In the genomic region with DNA sequence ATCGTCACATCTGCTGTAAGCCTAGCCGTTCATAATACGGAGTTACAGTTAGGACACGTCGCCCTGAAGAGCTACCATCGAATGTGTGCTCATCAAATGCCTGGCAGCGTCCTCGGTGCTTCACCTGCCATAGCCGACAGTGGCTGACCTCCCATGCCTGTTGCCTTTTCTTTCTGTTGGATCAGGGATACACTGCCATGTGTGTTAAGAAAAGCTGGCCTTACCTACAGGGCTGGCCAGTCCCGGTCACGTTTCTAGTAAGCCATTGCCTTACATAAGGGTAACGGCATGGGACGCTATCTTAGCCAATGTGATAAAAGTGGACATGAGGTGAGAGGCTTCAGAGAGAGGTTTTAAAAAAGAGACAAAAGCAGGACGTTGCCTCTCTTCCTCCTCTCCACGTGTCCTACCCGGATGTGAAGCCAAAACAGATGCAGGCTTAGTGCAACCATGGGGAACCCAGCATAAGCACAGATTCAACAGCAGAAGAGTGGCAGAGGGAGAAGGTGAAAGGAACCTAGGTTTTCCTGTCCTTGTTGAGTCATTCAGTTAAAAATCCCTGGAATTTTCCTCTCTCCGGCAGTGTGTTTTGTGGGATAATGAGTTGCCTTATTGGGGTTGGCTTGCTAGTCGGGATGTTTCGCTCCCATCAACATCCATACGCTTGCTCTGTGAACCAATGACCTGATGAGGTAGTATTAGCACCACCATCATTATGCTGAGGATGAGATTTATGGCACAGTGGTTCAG, we compare ENCODE assay signal across 18 cellular contexts.
A peak's percentile ranks its signal among the peaks of the same experiment; 100 is the strongest.
DNase-seq lines count a peak whose midpoint lies in the region; ATAC-seq and TF ChIP-seq lines count a peak whose summit lies in the region.
"Had no signal": no experiment of that assay in that cellular context is flagged by ENCODE, and none has a peak within 500 bp of the region (broad histone marks: within the 10 kb centered on the region; RNA-seq: fewer than 3 reads in every experiment).

No MANE protein-coding gene starts in this region.

- H3K4me3 ChIP-seq in mesendoderm (ENCODE audit: low read length) (no peak overlapping the region), upper lobe of right lung (no peak overlapping the region)

- DNase-seq in cardiac septum (ENCODE audit: low spot score): peak; percentile 57
- DNase-seq in left ventricle myocardium superior: no peak
- DNase-seq in endothelial cell (ENCODE audit: low spot score): peak; percentile 32
- DNase-seq in mesendoderm: peak; percentile 67
- peak; percentile 30 for DNase-seq in upper lobe of right lung
- no peak for DNase-seq in NCI-H187 (lab: John Stamatoyannopoulos, UW)
- no peak for DNase-seq in activated CD8-positive, alpha-beta T cell treated with anti-CD3 and anti-CD28 coated beads for 36 hours
- DNase-seq: 8988T; ACHN; C1 segment of cervical spinal cord; Calu3; CD4-positive, alpha-beta T cell; DMS 273 treated with DMSO at 0.1 percent for 48 hours; IMR-90 had no signal

- no peak overlapping the region for H4K8ac ChIP-seq in mesendoderm (ENCODE audit: low read depth, low read length)

- ATAC-seq in left ventricle myocardium superior (no peak), upper lobe of right lung (no peak), HG02852 (IDR thresholded peaks at IDR 0.05; ENCODE audit: unreplicated experiment) (no peak)
- ATAC-seq in activated CD8-positive, alpha-beta T cell treated with anti-CD3 and anti-CD28 coated beads for 36 hours: no peak
- ATAC-seq: HCT116 had no signal

- H3K56ac ChIP-seq in mesendoderm (ENCODE audit: low read length): no peak overlapping the region

- CTCF ChIA-PET in activated CD8-positive, alpha-beta T cell treated with anti-CD3 and anti-CD28 coated beads for 36 hours (lab: Charles Lee): no interaction called here

- H3K4ac ChIP-seq in mesendoderm (ENCODE audit: low read depth, low read length): no peak overlapping the region

- peaks cover 6% of the 10 kb centered on the region for H3K27me3 Mint-ChIP-seq in endothelial cell (ENCODE audit: unreplicated experiment)
- H3K27me3 Mint-ChIP-seq in activated CD8-positive, alpha-beta T cell treated with anti-CD3 and anti-CD28 coated beads for 36 hours: peaks cover 7% of the 10 kb centered on the region

- H3K9me3 Mint-ChIP-seq in endothelial cell (ENCODE audit: unreplicated experiment): no peaks in the 10 kb centered on the region
- H3K9me3 Mint-ChIP-seq in activated CD8-positive, alpha-beta T cell treated with anti-CD3 and anti-CD28 coated beads for 36 hours: no peaks in the 10 kb centered on the region
- H3K9me3 Mint-ChIP-seq: CD4-positive, alpha-beta T cell had no signal

- H3K36me3 Mint-ChIP-seq in endothelial cell (ENCODE audit: low read depth, unreplicated experiment): no peaks in the 10 kb centered on the region
- no peaks in the 10 kb centered on the region for H3K36me3 Mint-ChIP-seq in activated CD8-positive, alpha-beta T cell treated with anti-CD3 and anti-CD28 coated beads for 36 hours (ENCODE audit: low read depth)

- H2BK120ac ChIP-seq in mesendoderm (ENCODE audit: low read depth, low read length): no peak overlapping the region

- H3K18ac ChIP-seq in mesendoderm (ENCODE audit: low read length): no peak overlapping the region

- H3K36me3 ChIP-seq in mesendoderm (ENCODE audit: control insufficient read depth, insufficient read depth, low read length) (no peaks in the 10 kb centered on the region), upper lobe of right lung (no peaks in the 10 kb centered on the region)

- no peak overlapping the region for H3K9ac ChIP-seq in mesendoderm (ENCODE audit: low read length)

- no peak overlapping the region for H3K4me3 Mint-ChIP-seq in endothelial cell (ENCODE audit: unreplicated experiment)
- no peak overlapping the region for H3K4me3 Mint-ChIP-seq in activated CD8-positive, alpha-beta T cell treated with anti-CD3 and anti-CD28 coated beads for 36 hours
- H3K4me3 Mint-ChIP-seq: B cell; CD4-positive, alpha-beta T cell had no signal

- no peaks in the 10 kb centered on the region for H3K79me1 ChIP-seq in mesendoderm (ENCODE audit: low read length)

- H4K5ac ChIP-seq in mesendoderm (ENCODE audit: low read length): no peak overlapping the region

- H2AK5ac ChIP-seq in mesendoderm (ENCODE audit: low read length): no peak overlapping the region

- no peak overlapping the region for H3K4me2 ChIP-seq in mesendoderm (ENCODE audit: low read length)

- no peak for TF ChIP-seq CTCF in endothelial cell (IDR thresholded peaks at IDR 0.05; ENCODE audit: unreplicated experiment)
- TF ChIP-seq CTCF in upper lobe of right lung (IDR thresholded peaks at IDR 0.05): no peak
- TF ChIP-seq CTCF in activated CD8-positive, alpha-beta T cell treated with anti-CD3 and anti-CD28 coated beads for 36 hours (IDR thresholded peaks at IDR 0.05): no peak

- intact Hi-C loops in cardiac septum (cut with DNase I) (no loop called here), left ventricle myocardium superior (cut with micrococcal nuclease) (no loop called here), upper lobe of right lung (cut with DNase I) (no loop called here)
- intact Hi-C loops in activated CD8-positive, alpha-beta T cell treated with anti-CD3 and anti-CD28 coated beads for 36 hours (cut with micrococcal nuclease): no loop called here

- no peaks in the 10 kb centered on the region for H3K79me2 ChIP-seq in mesendoderm (ENCODE audit: control insufficient read depth, insufficient read depth, low read length)

- peaks cover 30% of the 10 kb centered on the region for H3K4me1 Mint-ChIP-seq in endothelial cell (ENCODE audit: unreplicated experiment)
- H3K4me1 Mint-ChIP-seq in activated CD8-positive, alpha-beta T cell treated with anti-CD3 and anti-CD28 coated beads for 36 hours (ENCODE audit: low read depth): no peaks in the 10 kb centered on the region
- H3K4me1 Mint-ChIP-seq: B cell had no signal

- no peak overlapping the region for H3K27ac ChIP-seq in mesendoderm (ENCODE audit: low read depth, low read length)
- no peak overlapping the region for H3K27ac ChIP-seq in upper lobe of right lung
- H3K27ac ChIP-seq: HL-60 had no signal

- no peaks in the 10 kb centered on the region for H3K27me3 ChIP-seq in mesendoderm (ENCODE audit: insufficient read depth, low read length, poor library complexity)
- H3K27me3 ChIP-seq in upper lobe of right lung: peaks cover 7% of the 10 kb centered on the region

- no CpG with 5 or more reads among the region's 20 CpGs for WGBS in mesendoderm (ENCODE audit: extremely low coverage, insufficient coverage, low lambda C conversion rate)

- no peaks in the 10 kb centered on the region for H3K9me3 ChIP-seq in upper lobe of right lung

- POLR2A ChIA-PET in activated CD8-positive, alpha-beta T cell treated with anti-CD3 and anti-CD28 coated beads for 36 hours (lab: Charles Lee): no interaction called here

- H3K23ac ChIP-seq in mesendoderm (ENCODE audit: low read length): no peak overlapping the region

- no peak overlapping the region for H2BK5ac ChIP-seq in mesendoderm (ENCODE audit: low read length)

- H3K27ac Mint-ChIP-seq in endothelial cell (ENCODE audit: unreplicated experiment): peak overlapping the region; percentile 38
- H3K27ac Mint-ChIP-seq in activated CD8-positive, alpha-beta T cell treated with anti-CD3 and anti-CD28 coated beads for 36 hours: no peak overlapping the region
- H3K27ac Mint-ChIP-seq: B cell; CD4-positive, alpha-beta T cell had no signal

- H3K4me1 ChIP-seq in mesendoderm (ENCODE audit: control insufficient read depth, low read depth, low read length) (peaks cover 2% of the 10 kb centered on the region), upper lobe of right lung (no peaks in the 10 kb centered on the region)

- H2BK15ac ChIP-seq in mesendoderm (replicated peaks; ENCODE audit: low read depth): no peak overlapping the region

Comparison
In these comparisons a context has a peak if more than half of its experiments do, and no peak if none do; other contexts are left out.
1. DNase-seq: peak in cardiac septum (single experiment), endothelial cell (single experiment), mesendoderm (single experiment) and upper lobe of right lung (single experiment); none in left ventricle myocardium superior (single experiment), NCI-H187 (0 of 2) and activated CD8-positive, alpha-beta T cell treated with anti-CD3 and anti-CD28 coated beads for 36 hours (single experiment).